Comparison of ENCODE assay signal across 8 cellular contexts in the genomic region with DNA sequence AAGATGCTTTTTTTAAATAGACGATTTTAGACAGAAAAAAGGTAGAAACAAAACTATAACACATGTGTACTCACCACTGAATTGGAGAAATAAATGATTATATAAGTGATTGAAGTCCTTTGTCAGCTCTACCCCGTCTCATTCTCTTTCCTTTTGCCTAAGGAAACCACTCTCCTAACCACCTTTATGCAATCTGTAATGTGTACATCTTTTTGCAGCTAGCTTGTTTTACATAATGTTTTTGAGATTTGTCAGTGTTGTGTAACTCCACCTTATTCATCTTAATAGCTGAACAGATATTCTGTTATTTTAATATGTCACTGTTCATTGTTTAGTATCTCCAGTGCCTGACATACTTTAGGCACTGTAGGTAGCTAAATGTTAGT.
DNase-seq lines count a peak whose midpoint lies in the region; ATAC-seq and TF ChIP-seq lines count a peak whose summit lies in the region.

No MANE protein-coding gene starts in this region.

- intact Hi-C loops in dendritic cell treated with granulocyte-macrophage colony-stimulating factor and Interleukin-4, amounts not matched to agents 40 ng/mL and 50 ng/mL, for 4 days (cut with micrococcal nuclease): loop anchor here (2.0 to 5.0 kb wide), 2 partner anchors 18 to 680 kb away; a partner anchor contains a TSS

- ATAC-seq in GM19455 (IDR thresholded peaks at IDR 0.05; ENCODE audit: unreplicated experiment) (no peak), HG03521 (IDR thresholded peaks at IDR 0.05; ENCODE audit: unreplicated experiment) (no peak), HG03097 (IDR thresholded peaks at IDR 0.05; ENCODE audit: low FRiP score, unreplicated experiment) (no peak)

- peaks cover 66% of the 10 kb centered on the region for H3K4me1 Mint-ChIP-seq in dendritic cell treated with granulocyte-macrophage colony-stimulating factor and Interleukin-4, amounts not matched to agents 40 ng/mL and 50 ng/mL, for 4 days (ENCODE audit: low read depth)
- peaks cover 47% of the 10 kb centered on the region for H3K4me1 Mint-ChIP-seq in nephron

- H3K27me3 Mint-ChIP-seq in dendritic cell treated with granulocyte-macrophage colony-stimulating factor and Interleukin-4, amounts not matched to agents 40 ng/mL and 50 ng/mL, for 4 days: no peaks in the 10 kb centered on the region
- no peaks in the 10 kb centered on the region for H3K27me3 Mint-ChIP-seq in nephron (ENCODE audit: low read depth)

- H3K27ac Mint-ChIP-seq in dendritic cell treated with granulocyte-macrophage colony-stimulating factor and Interleukin-4, amounts not matched to agents 40 ng/mL and 50 ng/mL, for 4 days: peak overlapping the region; percentile 98
- peak overlapping the region; percentile 99 for H3K27ac Mint-ChIP-seq in nephron

- peak; percentile 54 for DNase-seq in NCI-H146 treated with DMSO at 0.1 percent for 48 hours (lab: John Stamatoyannopoulos, UW; ENCODE audit: unreplicated experiment)
- DNase-seq in activated CD4-positive, alpha-beta T cell treated with anti-CD3 and anti-CD28 coated beads, Interleukin-2, amount 50 U/mL, for 48 hours: no peak

- H3K4me3 Mint-ChIP-seq in dendritic cell treated with granulocyte-macrophage colony-stimulating factor and Interleukin-4, amounts not matched to agents 40 ng/mL and 50 ng/mL, for 4 days: peak overlapping the region; percentile 93
- peak overlapping the region; percentile 97 to 100 (median 98) for H3K4me3 Mint-ChIP-seq in nephron

- no peaks in the 10 kb centered on the region for H3K9me3 Mint-ChIP-seq in dendritic cell treated with granulocyte-macrophage colony-stimulating factor and Interleukin-4, amounts not matched to agents 40 ng/mL and 50 ng/mL, for 4 days
- H3K9me3 Mint-ChIP-seq in nephron: no peaks in the 10 kb centered on the region

- H3K27ac ChIP-seq in C4-2B: peak overlapping the region; percentile 97

- H3K36me3 Mint-ChIP-seq in dendritic cell treated with granulocyte-macrophage colony-stimulating factor and Interleukin-4, amounts not matched to agents 40 ng/mL and 50 ng/mL, for 4 days (ENCODE audit: low read depth): peaks cover 35% of the 10 kb centered on the region
- H3K36me3 Mint-ChIP-seq in nephron (ENCODE audit: low read depth): peaks cover 22% of the 10 kb centered on the region

- TF ChIP-seq CTCF in C4-2B (conservative IDR thresholded peaks at IDR 0.05): no peak; the same call in 1 of the 2 replicates
- TF ChIP-seq CTCF in nephron (IDR thresholded peaks at IDR 0.05; ENCODE audit: unreplicated experiment in 3 of 3): no peak
